ENCODE assay signal across 11 cellular contexts in genomic region chr7:16465469-16466086, GRCh38. TPM values are rescaled to one million over a fixed set of nuclear protein-coding genes. Genes with fewer than 3 reads are reported as not detected.
A peak's percentile ranks its signal among the peaks of the same experiment; 100 is the strongest.
DNase-seq lines count a peak whose midpoint lies in the region; ATAC-seq and TF ChIP-seq lines count a peak whose summit lies in the region.
"Had no signal": no experiment of that assay in that cellular context is flagged by ENCODE, and none has a peak within 500 bp of the region (broad histone marks: within the 10 kb centered on the region; RNA-seq: fewer than 3 reads in every experiment).

TSS of gene SOSTDC1 (minus strand) at chr7:16465738. CDS start at chr7:16465668, 70 bp downstream.

- CTCF ChIA-PET in CD8-positive, alpha-beta T cell (lab: Charles Lee) = no interaction called here

- no peak for DNase-seq in CD8-positive, alpha-beta T cell
- peak; percentile 89 for DNase-seq in NCI-H526 treated with DMSO at 0.1 percent for 48 hours (lab: John Stamatoyannopoulos, UW)
- DNase-seq in epithelial cell of proximal tubule (ENCODE audit: low read depth) = peak; percentile 4
- no peak for DNase-seq in nephron progenitor cell
- DNase-seq in stimulated activated CD4-positive, alpha-beta T cell treated with anti-CD3 and anti-CD28 coated beads, Interleukin-12 subunit alpha, Interleukin-12 subunit beta, amount 100 ng/mL, for 4 hours = no peak
- DNase-seq in effector memory CD4-positive, alpha-beta T cell = no peak
- DNase-seq in activated T-cell treated with anti-CD3 and anti-CD28 coated beads, Interleukin-2, amount 50 U/mL, for 1 hour = no peak
- DNase-seq: activated CD8-positive, alpha-beta memory T cell treated with anti-CD3 and anti-CD28 coated beads for 24 hours; DND-41 had no signal

- H3K4me3 ChIP-seq in CD8-positive, alpha-beta T cell (ENCODE audit: low read depth, low read length) = no peak within 1 kb of the TSS
- H3K4me3 ChIP-seq in epithelial cell of proximal tubule (ENCODE audit: low read depth, low read length) = peak within 1 kb of the TSS; percentile 47
- H3K4me3 ChIP-seq in effector memory CD4-positive, alpha-beta T cell (ENCODE audit: insufficient read depth, low read depth, low read length, poor library complexity, severe bottlenecking) = no peak within 1 kb of the TSS

- ATAC-seq in CD8-positive, alpha-beta T cell = no peak
- no peak for ATAC-seq in GM21381 (IDR thresholded peaks at IDR 0.05; ENCODE audit: unreplicated experiment)

- POLR2A ChIA-PET in CD8-positive, alpha-beta T cell (lab: Charles Lee) = interaction anchor here (0.6 to 1.8 kb wide), 2 partner anchors 30 to 575 kb away, joined by 3 to 4 read pairs; no protein-coding TSS in a partner anchor

- H3K9me3 Mint-ChIP-seq in CD8-positive, alpha-beta T cell = no peaks in the 10 kb centered on the region
- H3K9me3 Mint-ChIP-seq in nephron progenitor cell = no peaks in the 10 kb centered on the region

- no peak within 1 kb of the TSS for H3K27ac ChIP-seq in CD8-positive, alpha-beta T cell (ENCODE audit: low read depth, low read length)
- no peak within 1 kb of the TSS for H3K27ac ChIP-seq in effector memory CD4-positive, alpha-beta T cell (ENCODE audit: insufficient read depth, low read length, poor library complexity, severe bottlenecking)

- no peaks in the 10 kb centered on the region for H3K9me3 ChIP-seq in CD8-positive, alpha-beta T cell (ENCODE audit: low read length)
- H3K9me3 ChIP-seq in effector memory CD4-positive, alpha-beta T cell (ENCODE audit: control insufficient read depth, low read length) = no peaks in the 10 kb centered on the region

- H3K4me3 Mint-ChIP-seq in CD8-positive, alpha-beta T cell = peak within 1 kb of the TSS; percentile 50
- H3K4me3 Mint-ChIP-seq in nephron progenitor cell = peak within 1 kb of the TSS; percentile 69

- peaks cover 21% of the 10 kb centered on the region for H3K27me3 Mint-ChIP-seq in CD8-positive, alpha-beta T cell (ENCODE audit: low read depth)
- H3K27me3 Mint-ChIP-seq in nephron progenitor cell (ENCODE audit: low read depth, poor library complexity) = peaks cover 3% of the 10 kb centered on the region

- no peak within 1 kb of the TSS for H3K27ac Mint-ChIP-seq in CD8-positive, alpha-beta T cell
- no peak within 1 kb of the TSS for H3K27ac Mint-ChIP-seq in nephron progenitor cell

- no peaks in the 10 kb centered on the region for H3K36me3 Mint-ChIP-seq in CD8-positive, alpha-beta T cell
- no peaks in the 10 kb centered on the region for H3K36me3 Mint-ChIP-seq in nephron progenitor cell (ENCODE audit: low read depth)

- peaks cover 4% of the 10 kb centered on the region for H3K4me1 Mint-ChIP-seq in CD8-positive, alpha-beta T cell (ENCODE audit: low read depth)
- H3K4me1 Mint-ChIP-seq in nephron progenitor cell = peaks cover 26% of the 10 kb centered on the region

- TF ChIP-seq CTCF in CD8-positive, alpha-beta T cell (IDR thresholded peaks at IDR 0.05) = no peak
- TF ChIP-seq CTCF in epithelial cell of proximal tubule (conservative IDR thresholded peaks at IDR 0.05; ENCODE audit: low read depth, low read length) (no peak), nephron progenitor cell (IDR thresholded peaks at IDR 0.05) (no peak)

- H3K4me1 ChIP-seq in CD8-positive, alpha-beta T cell (ENCODE audit: insufficient read depth, low read length) = no peaks in the 10 kb centered on the region
- no peaks in the 10 kb centered on the region for H3K4me1 ChIP-seq in effector memory CD4-positive, alpha-beta T cell (ENCODE audit: control insufficient read depth, insufficient read depth, low read length, poor library complexity, severe bottlenecking)

- H3K36me3 ChIP-seq in CD8-positive, alpha-beta T cell (ENCODE audit: insufficient read depth, low read length) = no peaks in the 10 kb centered on the region
- no peaks in the 10 kb centered on the region for H3K36me3 ChIP-seq in effector memory CD4-positive, alpha-beta T cell (ENCODE audit: control insufficient read depth, insufficient read depth, low read length)

- intact Hi-C loops in CD8-positive, alpha-beta T cell (cut with DNase I, micrococcal nuclease) = no loop called here

- H3K27me3 ChIP-seq in CD8-positive, alpha-beta T cell (ENCODE audit: insufficient read depth, low read length) = no peaks in the 10 kb centered on the region
- H3K27me3 ChIP-seq in effector memory CD4-positive, alpha-beta T cell (replicated peaks; ENCODE audit: control insufficient read depth, insufficient read depth, low read length, poor library complexity, severe bottlenecking) = no peaks in the 10 kb centered on the region

RNA-seq across cellular contexts. Expression of gene SOSTDC1, which starts in this region (rescaled TPM):
- total RNA-seq in CD8-positive, alpha-beta T cell = not detected
- total RNA-seq in epithelial cell of proximal tubule = 0.29 TPM in 1 of 2 replicates, not detected in the other
- total RNA-seq: M059J had no signal

Comparison
In these comparisons a context has a peak if more than half of its experiments do, and no peak if none do; other contexts are left out.
1. Peak in DNase-seq and H3K4me3 ChIP-seq in epithelial cell of proximal tubule; RNA of the gene not detected or under 1 TPM.